8 cellular contexts compared by ENCODE assay signal in genomic region chr14:73058224-73058922, GRCh38. TPM values are rescaled to one million over a fixed set of nuclear protein-coding genes. Genes with fewer than 3 reads are reported as not detected.
DNase-seq lines count a peak whose midpoint lies in the region; ATAC-seq and TF ChIP-seq lines count a peak whose summit lies in the region.

TSS of gene RBM25 (plus strand) at chr14:73058534. CDS start at chr14:73071642, 13,108 bp downstream.

- ATAC-seq in HG02642 (IDR thresholded peaks at IDR 0.05; ENCODE audit: poor library complexity, unreplicated experiment) = peak; percentile 96
- peak; percentile 97 for ATAC-seq in SK-N-SH treated with all-trans-retinoic acid at 6 μM for 48 hours
- peak; percentile 97 to 98 for ATAC-seq in activated naive CD4-positive, alpha-beta T cell treated with anti-CD3 and anti-CD28 coated beads, Interleukin-2, amount 50 U/mL, for 72 hours

- no peak within 1 kb of the TSS for H3K27ac Mint-ChIP-seq in activated naive CD4-positive, alpha-beta T cell treated with anti-CD3 and anti-CD28 coated beads, Interleukin-2, amount 50 U/mL, for 72 hours

- H3K9me3 Mint-ChIP-seq in activated naive CD4-positive, alpha-beta T cell treated with anti-CD3 and anti-CD28 coated beads, Interleukin-2, amount 50 U/mL, for 72 hours = no peaks in the 10 kb centered on the region

- peak; percentile 99 for DNase-seq in NCI-H1092 treated with DMSO at 0.1 percent for 48 hours (lab: John Stamatoyannopoulos, UW)
- DNase-seq in activated naive CD4-positive, alpha-beta T cell treated with anti-CD3 and anti-CD28 coated beads, Interleukin-2, amount 50 U/mL, for 72 hours (ENCODE audit: low spot score in 2 of 2) = peak; percentile 94 to 95
- DNase-seq in glomerular endothelial cell (ENCODE audit: extremely low read depth, low read depth, low spot score) = peak; percentile 98
- peak; percentile 93 for DNase-seq in occipital lobe (lab: John Stamatoyannopoulos, UW)

- peak; percentile 98 for TF ChIP-seq POLR2A in GM10847 (IDR thresholded peaks at IDR 0.05; ENCODE audit: extremely low read depth, insufficient read length)

- peak within 1 kb of the TSS; percentile 90 for H3K27ac ChIP-seq in temporal lobe (ENCODE audit: low read depth, low read length)

- peaks cover 0 to 4% of the 10 kb centered on the region in 2 donors for H3K36me3 Mint-ChIP-seq in activated naive CD4-positive, alpha-beta T cell treated with anti-CD3 and anti-CD28 coated beads, Interleukin-2, amount 50 U/mL, for 72 hours

TF ChIP-seq in SK-N-SH treated with all-trans-retinoic acid at 6 μM for 48 hours, 23 proteins besides CTCF, POLR2A, EP300 and RAD21:
- TF ChIP-seq TSHZ2 (CRISPR knock-in tag; IDR thresholded peaks at IDR 0.05) (0 out of 2 replicates have a peak, but pooled peaks have one; percentile 61), ZNF565 (CRISPR knock-in tag; conservative IDR thresholded peaks at IDR 0.05; ENCODE audit: low read depth) (0 out of 2 replicates have a peak, but pooled peaks have one; percentile 52), OSR1 (CRISPR knock-in tag; IDR thresholded peaks at IDR 0.05) (no peak), ZFP3 (CRISPR knock-in tag; IDR thresholded peaks at IDR 0.05) (0 out of 2 replicates have a peak, but pooled peaks have one; percentile 11)

RNA-seq across cellular contexts. Expression of gene RBM25, which starts in this region (rescaled TPM):
- 100 to 1,000 TPM in 1 of 2 donors, 10 to 100 TPM in 1; 86.4 to 100 TPM for total RNA-seq in activated naive CD4-positive, alpha-beta T cell treated with anti-CD3 and anti-CD28 coated beads, Interleukin-2, amount 50 U/mL, for 72 hours
- 27.5 and 41.2 TPM in 2 replicates for total RNA-seq in glomerular endothelial cell
- total RNA-seq in occipital lobe = 62.1 TPM
- 41.3 TPM for total RNA-seq in temporal lobe

Comparison
In these comparisons a context has a peak if more than half of its experiments do, and no peak if none do; other contexts are left out.
1. Peak in every context shown above with its lines: DNase-seq, ATAC-seq and H3K27ac ChIP-seq.